1 cellular context compared by ENCODE assay signal in the genomic region with DNA sequence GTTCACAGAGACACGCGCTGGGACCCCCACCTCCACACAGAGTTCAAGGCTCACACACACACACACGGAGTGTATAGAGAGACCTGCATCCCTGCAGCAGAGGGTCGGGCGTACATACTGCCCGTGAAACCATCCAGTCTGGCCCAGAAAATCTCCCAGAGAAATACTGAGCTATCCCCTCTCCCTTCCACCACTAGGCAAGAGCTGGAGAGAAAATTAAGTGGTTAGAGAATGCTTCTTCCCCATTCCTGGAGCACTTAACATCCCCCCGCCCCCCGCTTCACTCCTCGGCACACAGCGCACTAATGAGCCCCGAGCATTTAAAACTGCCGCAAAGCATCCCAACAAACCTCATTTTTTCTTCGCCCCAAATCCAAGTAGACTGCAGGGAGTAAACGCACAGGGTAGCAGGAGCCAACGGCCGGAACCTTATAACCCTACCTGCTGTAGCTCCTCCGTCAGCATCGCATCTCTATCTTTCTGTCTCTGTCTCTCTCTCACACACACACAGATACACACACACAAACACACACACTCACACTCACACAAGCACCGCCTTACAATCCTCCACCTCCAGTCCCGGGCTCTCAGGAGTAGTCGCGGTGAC.
TF ChIP-seq lines count a peak whose summit lies in the region.

No MANE protein-coding gene starts in this region.

TF ChIP-seq in HepG2, 621 proteins besides CTCF, POLR2A, EP300 and RAD21 (continued from another document):
- TF ChIP-seq, protein P1, sequence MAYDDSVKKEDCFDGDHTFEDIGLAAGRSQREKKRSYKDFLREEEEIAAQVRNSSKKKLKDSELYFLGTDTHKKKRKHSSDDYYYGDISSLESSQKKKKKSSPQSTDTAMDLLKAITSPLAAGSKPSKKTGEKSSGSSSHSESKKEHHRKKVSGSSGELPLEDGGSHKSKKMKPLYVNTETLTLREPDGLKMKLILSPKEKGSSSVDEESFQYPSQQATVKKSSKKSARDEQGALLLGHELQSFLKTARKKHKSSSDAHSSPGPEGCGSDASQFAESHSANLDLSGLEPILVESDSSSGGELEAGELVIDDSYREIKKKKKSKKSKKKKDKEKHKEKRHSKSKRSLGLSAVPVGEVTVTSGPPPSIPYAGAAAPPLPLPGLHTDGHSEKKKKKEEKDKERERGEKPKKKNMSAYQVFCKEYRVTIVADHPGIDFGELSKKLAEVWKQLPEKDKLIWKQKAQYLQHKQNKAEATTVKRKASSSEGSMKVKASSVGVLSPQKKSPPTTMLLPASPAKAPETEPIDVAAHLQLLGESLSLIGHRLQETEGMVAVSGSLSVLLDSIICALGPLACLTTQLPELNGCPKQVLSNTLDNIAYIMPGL (CRISPR knock-in tag; IDR thresholded peaks at IDR 0.05; ENCODE audit: borderline replicate concordance in 1 of 2, low read depth in 1 of 2) = peak in 1 of 2 experiments; percentile 25; a peak in 1 of 4 replicates
- TF ChIP-seq TERF1 (CRISPR knock-in tag; IDR thresholded peaks at IDR 0.05) (no peak), MAX (IDR thresholded peaks at IDR 0.05) (peak; percentile 37; the same call in 1 of the 2 replicates), ZBTB1 (CRISPR knock-in tag; IDR thresholded peaks at IDR 0.05; ENCODE audit: borderline replicate concordance) (no peak), ARHGAP35 (CRISPR knock-in tag; IDR thresholded peaks at IDR 0.05; ENCODE audit: borderline replicate concordance) (no peak), ZNF704 (CRISPR knock-in tag; IDR thresholded peaks at IDR 0.05; ENCODE audit: borderline replicate concordance) (0 out of 2 replicates have a peak, but pooled peaks have one; percentile 55), SIN3A (IDR thresholded peaks at IDR 0.05; ENCODE audit: borderline replicate concordance, low read depth, low read length) (no peak), ZBTB43 (CRISPR knock-in tag; conservative IDR thresholded peaks at IDR 0.05) (0 out of 2 replicates have a peak, but pooled peaks have one; percentile 9), BCL6 (CRISPR knock-in tag; IDR thresholded peaks at IDR 0.05) (no peak), PHF8 (CRISPR knock-in tag; IDR thresholded peaks at IDR 0.05) (peak; percentile 48; the same call in 1 of the 2 replicates), ZNF703 (CRISPR knock-in tag; IDR thresholded peaks at IDR 0.05; ENCODE audit: borderline replicate concordance) (0 out of 2 replicates have a peak, but pooled peaks have one; percentile 56), NR2F6 (IDR thresholded peaks at IDR 0.05) (no peak), NR2F6 (CRISPR knock-in tag; IDR thresholded peaks at IDR 0.05) (no peak), MED13 (CRISPR knock-in tag; IDR thresholded peaks at IDR 0.05) (0 out of 2 replicates have a peak, but pooled peaks have one; percentile 35), HINFP (CRISPR knock-in tag; IDR thresholded peaks at IDR 0.05; ENCODE audit: low read depth) (no peak), SYNCRIP (IDR thresholded peaks at IDR 0.05; ENCODE audit: insufficient read depth, low read depth, low read length) (no peak), MYC (CRISPR knock-in tag; IDR thresholded peaks at IDR 0.05; ENCODE audit: borderline replicate concordance) (0 out of 2 replicates have a peak, but pooled peaks have one; percentile 27), KDM5A (IDR thresholded peaks at IDR 0.05; ENCODE audit: borderline replicate concordance, low read length) (peak; percentile 58; the same call in 1 of the 2 replicates), ZEB1 (IDR thresholded peaks at IDR 0.05; ENCODE audit: insufficient replicate concordance, low read depth) (peak; percentile 38), ZNF607 (CRISPR knock-in tag; IDR thresholded peaks at IDR 0.05; ENCODE audit: borderline replicate concordance) (0 out of 2 replicates have a peak, but pooled peaks have one; percentile 14), MBD4 (IDR thresholded peaks at IDR 0.05; ENCODE audit: borderline replicate concordance, low read length) (0 out of 2 replicates have a peak, but pooled peaks have one; percentile 61), RXRA (CRISPR knock-in tag; IDR thresholded peaks at IDR 0.05) (no peak), ZFX (CRISPR knock-in tag; IDR thresholded peaks at IDR 0.05; ENCODE audit: low read depth) (0 out of 2 replicates have a peak, but pooled peaks have one; percentile 2), ZNF646 (CRISPR knock-in tag; IDR thresholded peaks at IDR 0.05) (peak; percentile 91)
- TF ChIP-seq, protein P2, sequence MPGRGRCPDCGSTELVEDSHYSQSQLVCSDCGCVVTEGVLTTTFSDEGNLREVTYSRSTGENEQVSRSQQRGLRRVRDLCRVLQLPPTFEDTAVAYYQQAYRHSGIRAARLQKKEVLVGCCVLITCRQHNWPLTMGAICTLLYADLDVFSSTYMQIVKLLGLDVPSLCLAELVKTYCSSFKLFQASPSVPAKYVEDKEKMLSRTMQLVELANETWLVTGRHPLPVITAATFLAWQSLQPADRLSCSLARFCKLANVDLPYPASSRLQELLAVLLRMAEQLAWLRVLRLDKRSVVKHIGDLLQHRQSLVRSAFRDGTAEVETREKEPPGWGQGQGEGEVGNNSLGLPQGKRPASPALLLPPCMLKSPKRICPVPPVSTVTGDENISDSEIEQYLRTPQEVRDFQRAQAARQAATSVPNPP (CRISPR knock-in tag; IDR thresholded peaks at IDR 0.05) = 0 out of 2 replicates have a peak, but pooled peaks have one; percentile 48
